In genomic region chr11:23540101-23540561, GRCh38 we compare ENCODE assay signal across 7 cellular contexts.
DNase-seq lines count a peak whose midpoint lies in the region; ATAC-seq and TF ChIP-seq lines count a peak whose summit lies in the region.

No MANE protein-coding gene starts in this region.

- ATAC-seq in GM21390 (IDR thresholded peaks at IDR 0.05; ENCODE audit: unreplicated experiment) (peak; percentile 94), HG03469 (IDR thresholded peaks at IDR 0.05; ENCODE audit: unreplicated experiment) (peak; percentile 81)

- TF ChIP-seq CTCF in GM12865 (IDR thresholded peaks at IDR 0.05; ENCODE audit: insufficient read depth, low read depth, low read length, missing control alignments) (peak; percentile 79), coronary artery (IDR thresholded peaks at IDR 0.05) (peak; percentile 29)

- DNase-seq in GM12865 (ENCODE audit: low read depth), result peak; percentile 58
- DNase-seq in NCI-H748 treated with DMSO at 0.1 percent for 48 hours (lab: John Stamatoyannopoulos, UW), result peak; percentile 13
- DNase-seq in coronary artery (ENCODE audit: low spot score), result no peak
- DNase-seq in midbrain (lab: John Stamatoyannopoulos, UW), result peak; percentile 18
- DNase-seq in cerebellar nuclear complex (lab: John Stamatoyannopoulos, UW), result no peak

- H3K4me3 ChIP-seq in GM12865 (ENCODE audit: low read depth, low read length) (no peak overlapping the region), coronary artery (no peak overlapping the region)

- H3K27ac ChIP-seq in coronary artery, result no peak overlapping the region

Comparison
In these comparisons a context has a peak if more than half of its experiments do, and no peak if none do; other contexts are left out.
1. DNase-seq: peak in GM12865 (single experiment), NCI-H748 treated with DMSO at 0.1 percent for 48 hours (single experiment) and midbrain (single experiment); none in coronary artery (single experiment) and cerebellar nuclear complex (0 of 2).